Comparison of ENCODE assay signal across 1 cellular context in genomic region chr3:150371741-150372254, GRCh38.
TF ChIP-seq lines count a peak whose summit lies in the region.

No MANE protein-coding gene starts in this region.

TF ChIP-seq in GM12878, 131 proteins besides CTCF, POLR2A, EP300 and RAD21 (continued from another document):
- TF ChIP-seq ATF2 (IDR thresholded peaks at IDR 0.05; ENCODE audit: low read length) = 0 out of 2 replicates have a peak, but pooled peaks have one; percentile 7
